8 cellular contexts compared by ENCODE assay signal in the genomic region with DNA sequence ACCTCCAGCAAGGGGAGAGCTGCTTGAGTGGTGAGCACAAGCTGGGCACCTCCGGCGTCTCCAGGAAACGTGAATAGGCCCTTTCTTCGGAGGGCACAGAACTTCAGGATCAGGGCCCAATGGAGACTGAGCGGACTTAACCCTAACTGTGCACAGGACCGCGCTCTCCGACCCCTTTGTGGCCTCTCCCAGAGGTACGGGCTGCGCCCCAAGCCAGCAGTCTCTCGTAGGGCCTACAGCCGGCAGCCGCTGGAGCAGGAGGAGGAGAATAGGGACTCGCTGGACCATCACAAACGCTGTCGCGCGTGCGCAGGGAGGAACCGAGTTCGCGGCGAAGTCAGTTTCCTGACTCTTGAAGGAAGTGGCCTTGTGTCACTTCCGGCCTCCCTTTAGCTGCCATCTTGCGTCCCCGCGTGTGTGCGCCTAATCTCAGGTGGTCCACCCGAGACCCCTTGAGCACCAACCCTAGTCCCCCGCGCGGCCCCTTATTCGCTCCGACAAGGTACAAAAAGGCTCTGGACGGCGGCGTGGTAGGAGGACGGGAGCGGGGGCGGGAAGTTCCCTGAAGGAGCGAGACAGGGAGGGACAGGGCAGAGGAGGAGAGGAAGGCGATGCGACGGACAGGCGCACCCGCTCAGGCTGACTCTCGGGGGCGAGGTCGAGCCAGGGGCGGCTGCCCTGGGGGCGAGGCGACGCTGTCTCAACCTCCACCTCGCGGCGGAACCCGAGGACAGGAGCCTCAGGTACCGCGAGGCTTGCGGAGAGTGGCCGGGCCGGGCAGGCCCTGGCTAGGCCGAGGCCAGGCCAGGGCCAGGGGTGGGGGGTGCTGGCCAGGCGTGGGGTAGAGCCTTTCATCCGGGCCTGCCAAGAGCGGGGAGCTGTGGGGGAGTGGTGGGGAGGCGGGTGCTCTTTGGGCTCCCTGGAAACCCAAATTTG. TPM values are rescaled to one million over a fixed set of nuclear protein-coding genes. Genes with fewer than 3 reads are reported as not detected.
A peak's percentile ranks its signal among the peaks of the same experiment; 100 is the strongest.
DNase-seq lines count a peak whose midpoint lies in the region; ATAC-seq and TF ChIP-seq lines count a peak whose summit lies in the region.

A gene (plus strand): TSS at position 386 of the 936 bp plus-strand sequence. CDS start 226 bp downstream, at position 612.

- H3K27me3 Mint-ChIP-seq in chondrocyte (ENCODE audit: low read depth): no peaks in the 10 kb centered on the region

- peaks cover 55% of the 10 kb centered on the region for H3K4me1 Mint-ChIP-seq in chondrocyte (ENCODE audit: low read depth)

- TF ChIP-seq POLR2A in GM19099 (IDR thresholded peaks at IDR 0.05; ENCODE audit: extremely low read depth, insufficient read length, low read depth): peak; percentile 92

- no peaks in the 10 kb centered on the region for H3K9me3 Mint-ChIP-seq in chondrocyte (ENCODE audit: low read depth)

- H3K27ac Mint-ChIP-seq in chondrocyte (ENCODE audit: unreplicated experiment): peak within 1 kb of the TSS; percentile 99

- peak; percentile 98 for DNase-seq in AG20443 (ENCODE audit: low spot score)
- DNase-seq in NCI-H510A (lab: John Stamatoyannopoulos, UW): peak; percentile 89
- peak; percentile 87 to 89 for DNase-seq in activated CD4-positive, alpha-beta T cell treated with anti-CD3 and anti-CD28 coated beads for 24 hours (ENCODE audit: low read depth in 2 of 2)
- peak; percentile 97 for DNase-seq in chondrocyte (ENCODE audit: low spot score)
- DNase-seq in kidney tubule cell (ENCODE audit: low spot score): peak; percentile 98
- peak; percentile 82 to 92 (median 86) for DNase-seq in stimulated activated CD4-positive, alpha-beta T cell treated with anti-CD3 and anti-CD28 coated beads, Interleukin-1b, Interleukin-23, amount 100 ng/mL, for 24 hours (ENCODE audit: low read depth in 4 of 4, low spot score in 1 of 4)

- peak; percentile 97 for ATAC-seq in HG03432 (IDR thresholded peaks at IDR 0.05; ENCODE audit: unreplicated experiment)

- TF ChIP-seq CTCF in chondrocyte (IDR thresholded peaks at IDR 0.05): no peak

- H3K4me3 Mint-ChIP-seq in chondrocyte (ENCODE audit: unreplicated experiment): peak within 1 kb of the TSS; percentile 93

- peaks cover 12% of the 10 kb centered on the region for H3K36me3 Mint-ChIP-seq in chondrocyte (ENCODE audit: low read depth)

RNA-seq across cellular contexts. Expression of the gene that starts here (rescaled TPM):
- 378 to 404 TPM (median 384 TPM) in 3 replicates for total RNA-seq in chondrocyte

Comparison
In these comparisons a context has a peak if more than half of its experiments do, and no peak if none do; other contexts are left out.
1. Peak in every context shown above with its lines: DNase-seq and ATAC-seq.